15 cellular contexts compared by ENCODE assay signal in genomic region chr3:58617338-58617761, GRCh38. TPM values are rescaled to one million over a fixed set of nuclear protein-coding genes. Genes with fewer than 3 reads are reported as not detected.
DNase-seq lines count a peak whose midpoint lies in the region; ATAC-seq and TF ChIP-seq lines count a peak whose summit lies in the region.
"Had no signal": no experiment of that assay in that cellular context is flagged by ENCODE, and none has a peak within 500 bp of the region (broad histone marks: within the 10 kb centered on the region; RNA-seq: fewer than 3 reads in every experiment).

No MANE protein-coding gene starts in this region.

- H2AFZ ChIP-seq in hepatocyte, result no peak overlapping the region

- H3K4me3 ChIP-seq in heart right ventricle, result no peak overlapping the region
- H3K4me3 ChIP-seq in hepatocyte, result no peak overlapping the region
- H3K4me3 ChIP-seq: A549, upper lobe of right lung had no signal

- H3K4me2 ChIP-seq in hepatocyte, result peak overlapping the region; percentile 61
- H3K4me2 ChIP-seq: A549 had no signal

- H3K4me1 ChIP-seq in heart right ventricle (peaks cover 0 to 46% (median 16%) of the 10 kb centered on the region in 9 donors), hepatocyte (ENCODE audit: insufficient read depth) (peaks cover 18% of the 10 kb centered on the region)
- H3K4me1 ChIP-seq: A549, upper lobe of right lung had no signal

- peak overlapping the region in 6 of 10 donors; percentile 9 to 71 (median 28) for H3K27ac ChIP-seq in heart right ventricle
- H3K27ac ChIP-seq in hepatocyte, result peak overlapping the region; percentile 87
- H3K27ac ChIP-seq: A549, upper lobe of right lung had no signal

- ATAC-seq in heart right ventricle (peak in 2 of 8 donors; percentile 34 to 65), left cardiac atrium (no peak), sciatic nerve (peak; percentile 89), GM18907 (IDR thresholded peaks at IDR 0.05; ENCODE audit: unreplicated experiment) (no peak)
- ATAC-seq: A549, upper lobe of right lung had no signal

- H3K9me3 ChIP-seq in heart right ventricle (no peaks in the 10 kb centered on the region), hepatocyte (ENCODE audit: low read depth) (no peaks in the 10 kb centered on the region)
- H3K9me3 ChIP-seq: A549, upper lobe of right lung had no signal

- no peaks in the 10 kb centered on the region for H3K36me3 ChIP-seq in heart right ventricle
- no peaks in the 10 kb centered on the region for H3K36me3 ChIP-seq in hepatocyte (replicated peaks; ENCODE audit: insufficient read depth, low read depth)
- H3K36me3 ChIP-seq: upper lobe of right lung had no signal

- intact Hi-C loops in heart right ventricle (cut with DNase I), result no loop called here
- intact Hi-C loops in left cardiac atrium (cut with DNase I), result no loop called here
- intact Hi-C loops in sciatic nerve (cut with DNase I), result no loop called here

- H3K9me2 ChIP-seq in hepatocyte (replicated peaks; ENCODE audit: insufficient read depth), result no peaks in the 10 kb centered on the region

- no peaks in the 10 kb centered on the region for H4K20me1 ChIP-seq in hepatocyte (ENCODE audit: insufficient read depth, poor library complexity, severe bottlenecking)

- TF ChIP-seq CTCF in heart right ventricle (IDR thresholded peaks at IDR 0.05) (no peak), hepatocyte (IDR thresholded peaks at IDR 0.05; ENCODE audit: poor library complexity) (no peak)

- H3K27me3 ChIP-seq in heart right ventricle, result no peaks in the 10 kb centered on the region
- no peaks in the 10 kb centered on the region for H3K27me3 ChIP-seq in hepatocyte
- H3K27me3 ChIP-seq: upper lobe of right lung had no signal

- WGBS in heart right ventricle, 2 donors, result 53 to 62% methylated on average over 8 of the region's 8 CpGs
- 28% methylated on average over 8 of the region's 8 CpGs for WGBS in hepatocyte (ENCODE audit: low lambda C conversion rate, missing lambda C conversion rate)

- H3K79me2 ChIP-seq in hepatocyte, result no peaks in the 10 kb centered on the region

- DNase-seq in heart right ventricle, result no peak
- no peak for DNase-seq in left cardiac atrium
- DNase-seq in hepatocyte (ENCODE audit: low spot score), result peak; percentile 53
- DNase-seq in sciatic nerve (ENCODE audit: low spot score), result no peak
- DNase-seq in NCI-H526 (lab: John Stamatoyannopoulos, UW), result no peak
- DNase-seq in T-helper 9 cell, result no peak
- DNase-seq in stimulated activated CD4-positive, alpha-beta T cell treated with anti-CD3 and anti-CD28 coated beads, Interleukin-4, amount 100 ng/mL, for 4 hours, result no peak
- DNase-seq: activated CD4-positive, alpha-beta T cell treated with anti-CD3 and anti-CD28 coated beads for 4 hours; activated naive CD8-positive, alpha-beta T cell treated with anti-CD3 and anti-CD28 coated beads, Interleukin-2, amount 10 ng/mL, durations not matched to agents 7 days and 5 days; CD4-positive, alpha-beta T cell; NCI-H2081; upper lobe of right lung had no signal

RNA-seq across cellular contexts. Expression of gene FAM107A, which starts 40.2 kb away (rescaled TPM):
- total RNA-seq in heart right ventricle (100 to 1,000 TPM in 1 of 10 donors, 10 to 100 TPM in 9; 18.3 to 149 (median 54.3) TPM), left cardiac atrium (10 to 100 TPM; 50.0 to 55.1 TPM), hepatocyte (0.24 and 0.93 TPM in 2 replicates), sciatic nerve (38.3 TPM)
- polyA plus RNA-seq in heart right ventricle (10 to 100 TPM; 47.7 to 63.4 TPM), hepatocyte (0.40 and 0.58 TPM in 2 replicates)
- total RNA-seq: activated naive CD8-positive, alpha-beta T cell treated with anti-CD3 and anti-CD28 coated beads, Interleukin-2, amount 10 ng/mL, durations not matched to agents 7 days and 5 days; CD4-positive, alpha-beta T cell had no signal

RNA-seq across cellular contexts. Expression of gene FAM3D, which starts 49.2 kb away (rescaled TPM):
- total RNA-seq in heart right ventricle (not detected), left cardiac atrium (not detected), hepatocyte (0.60 and 4.5 TPM in 2 replicates), sciatic nerve (not detected)
- polyA plus RNA-seq in heart right ventricle (under 1 TPM; 0.07 to 0.37 TPM), hepatocyte (3.7 and 4.3 TPM in 2 replicates)
- total RNA-seq: activated naive CD8-positive, alpha-beta T cell treated with anti-CD3 and anti-CD28 coated beads, Interleukin-2, amount 10 ng/mL, durations not matched to agents 7 days and 5 days; CD4-positive, alpha-beta T cell; M059J had no signal
- polyA plus RNA-seq: A549 had no signal
